ENCODE assay signal across 24 cellular contexts in genomic region chrX:86192827-86193226, GRCh38. TPM values are rescaled to one million over a fixed set of nuclear protein-coding genes. Genes with fewer than 3 reads are reported as not detected.
DNase-seq lines count a peak whose midpoint lies in the region; FAIRE-seq and TF ChIP-seq lines count a peak whose summit lies in the region.
"Had no signal": no experiment of that assay in that cellular context is flagged by ENCODE, and none has a peak within 500 bp of the region (broad histone marks: within the 10 kb centered on the region; RNA-seq: fewer than 3 reads in every experiment).

No MANE protein-coding gene starts in this region.

- DNase-seq in RCC 7860 (ENCODE audit: low spot score) = no peak
- DNase-seq in choroid plexus epithelial cell (ENCODE audit: low read depth) = peak; percentile 2
- DNase-seq in mesothelial cell of epicardium (ENCODE audit: low spot score in 2 of 2, unreplicated experiment in 2 of 2) = no peak
- no peak for DNase-seq in OCI-M1 (lab: John Stamatoyannopoulos, UW)
- DNase-seq in stimulated activated naive CD4-positive, alpha-beta T cell (lab: John Stamatoyannopoulos, UW) = no peak
- DNase-seq in NCI-H82 (lab: John Stamatoyannopoulos, UW) = no peak
- DNase-seq in NCI-H1105 (lab: John Stamatoyannopoulos, UW) = no peak
- DNase-seq: AML-193; CD4-positive, alpha-beta memory T cell; COR-L47; MM.1S; NCI-H1417; NCI-H1694; NCI-H2029 treated with DMSO at 0.1 percent for 48 hours; NCI-H446 treated with DMSO at 0.1 percent for 48 hours; NCI-H526; Peyer's patch had no signal

- FAIRE-seq in A204.1 (lab: Jason Lieb, UNC) (peak; percentile 93), RCC 7860 (lab: Jason Lieb, UNC) (peak; percentile 54)
- FAIRE-seq: G401.6, H54 had no signal

- H3K4me3 Mint-ChIP-seq in mesothelial cell of epicardium = no peak overlapping the region
- H3K4me3 Mint-ChIP-seq: CD4-positive, alpha-beta memory T cell; IgD-negative memory B cell had no signal

- H3K4me1 Mint-ChIP-seq in mesothelial cell of epicardium = no peaks in the 10 kb centered on the region
- H3K4me1 Mint-ChIP-seq: CD4-positive, alpha-beta memory T cell; IgD-negative memory B cell had no signal

- H3K4me3 ChIP-seq in choroid plexus epithelial cell (ENCODE audit: low read depth, low read length) = no peak overlapping the region
- H3K4me3 ChIP-seq: BLaER1 treated with 17β-estradiol and CSF1 and Interleukin-3, amounts not matched to agents 10 nM and 100 nM; Peyer's patch had no signal

- no peaks in the 10 kb centered on the region for H3K27me3 Mint-ChIP-seq in mesothelial cell of epicardium (ENCODE audit: low read depth)
- H3K27me3 Mint-ChIP-seq: CD4-positive, alpha-beta memory T cell; IgD-negative memory B cell had no signal

- peaks cover 37% of the 10 kb centered on the region for H3K36me3 Mint-ChIP-seq in mesothelial cell of epicardium
- H3K36me3 Mint-ChIP-seq: CD4-positive, alpha-beta memory T cell; IgD-negative memory B cell had no signal

- no peak overlapping the region for H3K27ac Mint-ChIP-seq in mesothelial cell of epicardium
- H3K27ac Mint-ChIP-seq: CD4-positive, alpha-beta memory T cell; IgD-negative memory B cell had no signal

- peaks cover 31% of the 10 kb centered on the region for H3K9me3 Mint-ChIP-seq in mesothelial cell of epicardium

- TF ChIP-seq CTCF in choroid plexus epithelial cell (conservative IDR thresholded peaks at IDR 0.05; ENCODE audit: low read depth, low read length) = no peak
- TF ChIP-seq CTCF in mesothelial cell of epicardium (IDR thresholded peaks at IDR 0.05; ENCODE audit: unreplicated experiment) = peak; percentile 28

RNA-seq across cellular contexts. Expression of gene DACH2, which starts 44.6 kb away (rescaled TPM):
- total RNA-seq in mesothelial cell of epicardium = 13.7 to 16.3 TPM (median 15.8 TPM) in 3 replicates
- total RNA-seq: A172; CD4-positive, alpha-beta memory T cell; OCI-LY7 had no signal
